In the genomic region with DNA sequence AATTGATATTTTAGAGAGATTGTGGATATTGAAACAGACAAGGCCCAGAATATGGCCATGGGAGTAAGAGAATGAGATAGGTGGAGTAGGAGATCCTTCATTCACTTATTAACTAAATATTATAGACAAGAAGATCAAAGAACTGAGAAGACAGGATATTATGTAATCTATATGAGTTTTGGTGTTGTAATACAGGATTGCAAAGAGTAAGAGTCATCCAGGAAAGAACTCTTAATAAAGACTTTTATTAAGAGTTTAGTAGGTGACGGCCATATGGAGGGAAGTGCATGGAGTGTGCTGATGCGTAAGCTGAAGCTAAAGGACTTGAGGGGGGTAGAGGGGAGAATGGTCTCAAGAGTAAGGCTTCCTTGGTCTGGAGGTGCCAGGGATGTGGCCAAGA, we compare ENCODE assay signal across 1 cellular context.
TF ChIP-seq lines count a peak whose summit lies in the region.

No MANE protein-coding gene starts in this region.

TF ChIP-seq in A549, 52 proteins besides CTCF, POLR2A, EP300 and RAD21 (continued from another document):
- TF ChIP-seq FOXS1 (CRISPR knock-in tag; IDR thresholded peaks at IDR 0.05) = no peak
- TF ChIP-seq CEBPB (IDR thresholded peaks at IDR 0.05) = peak; percentile 80 to 87
- TF ChIP-seq ESRRA (IDR thresholded peaks at IDR 0.05; ENCODE audit: borderline replicate concordance, low read length) = no peak
- peak; percentile 22; the same call in 1 of the 3 replicates for TF ChIP-seq SMC3 (IDR thresholded peaks at IDR 0.05)
- TF ChIP-seq RFX5 (IDR thresholded peaks at IDR 0.05) = no peak
- TF ChIP-seq HOXB5 (CRISPR knock-in tag; IDR thresholded peaks at IDR 0.05) = no peak; the same call in 1 of the 2 replicates
- no peak for TF ChIP-seq POLR2AphosphoS2 (conservative IDR thresholded peaks at IDR 0.05; ENCODE audit: low read length)
- TF ChIP-seq, protein P1, sequence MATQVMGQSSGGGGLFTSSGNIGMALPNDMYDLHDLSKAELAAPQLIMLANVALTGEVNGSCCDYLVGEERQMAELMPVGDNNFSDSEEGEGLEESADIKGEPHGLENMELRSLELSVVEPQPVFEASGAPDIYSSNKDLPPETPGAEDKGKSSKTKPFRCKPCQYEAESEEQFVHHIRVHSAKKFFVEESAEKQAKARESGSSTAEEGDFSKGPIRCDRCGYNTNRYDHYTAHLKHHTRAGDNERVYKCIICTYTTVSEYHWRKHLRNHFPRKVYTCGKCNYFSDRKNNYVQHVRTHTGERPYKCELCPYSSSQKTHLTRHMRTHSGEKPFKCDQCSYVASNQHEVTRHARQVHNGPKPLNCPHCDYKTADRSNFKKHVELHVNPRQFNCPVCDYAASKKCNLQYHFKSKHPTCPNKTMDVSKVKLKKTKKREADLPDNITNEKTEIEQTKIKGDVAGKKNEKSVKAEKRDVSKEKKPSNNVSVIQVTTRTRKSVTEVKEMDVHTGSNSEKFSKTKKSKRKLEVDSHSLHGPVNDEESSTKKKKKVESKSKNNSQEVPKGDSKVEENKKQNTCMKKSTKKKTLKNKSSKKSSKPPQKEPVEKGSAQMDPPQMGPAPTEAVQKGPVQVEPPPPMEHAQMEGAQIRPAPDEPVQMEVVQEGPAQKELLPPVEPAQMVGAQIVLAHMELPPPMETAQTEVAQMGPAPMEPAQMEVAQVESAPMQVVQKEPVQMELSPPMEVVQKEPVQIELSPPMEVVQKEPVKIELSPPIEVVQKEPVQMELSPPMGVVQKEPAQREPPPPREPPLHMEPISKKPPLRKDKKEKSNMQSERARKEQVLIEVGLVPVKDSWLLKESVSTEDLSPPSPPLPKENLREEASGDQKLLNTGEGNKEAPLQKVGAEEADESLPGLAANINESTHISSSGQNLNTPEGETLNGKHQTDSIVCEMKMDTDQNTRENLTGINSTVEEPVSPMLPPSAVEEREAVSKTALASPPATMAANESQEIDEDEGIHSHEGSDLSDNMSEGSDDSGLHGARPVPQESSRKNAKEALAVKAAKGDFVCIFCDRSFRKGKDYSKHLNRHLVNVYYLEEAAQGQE (IDR thresholded peaks at IDR 0.05) = no peak
- TF ChIP-seq EHMT2 (IDR thresholded peaks at IDR 0.05; ENCODE audit: low read depth) = no peak
- peak; percentile 81 for TF ChIP-seq JUNB (IDR thresholded peaks at IDR 0.05)
- TF ChIP-seq CHD4 (IDR thresholded peaks at IDR 0.05; ENCODE audit: borderline replicate concordance) = no peak
- TF ChIP-seq RCOR1 (IDR thresholded peaks at IDR 0.05; ENCODE audit: low read depth, low read length) = no peak
- TF ChIP-seq ZC3H11A (IDR thresholded peaks at IDR 0.05) = no peak
- peak; percentile 58 for TF ChIP-seq FOSL2 (IDR thresholded peaks at IDR 0.05)
- TF ChIP-seq FOSL2 (CRISPR knock-in tag; IDR thresholded peaks at IDR 0.05) = peak; percentile 77
- TF ChIP-seq ZSCAN20 (CRISPR knock-in tag; IDR thresholded peaks at IDR 0.05) = peak; percentile 57; the same call in 1 of the 2 replicates
- no peak for TF ChIP-seq HMGXB4 (CRISPR knock-in tag; IDR thresholded peaks at IDR 0.05; ENCODE audit: borderline replicate concordance)
- TF ChIP-seq HDAC2 (IDR thresholded peaks at IDR 0.05) = no peak
- no peak for TF ChIP-seq USF2 (IDR thresholded peaks at IDR 0.05)
- TF ChIP-seq BCL3 (IDR thresholded peaks at IDR 0.05) = peak; percentile 58; the same call in 1 of the 3 replicates
- peak; percentile 36 to 72; a peak in 1 of 5 replicates for TF ChIP-seq JUN (IDR thresholded peaks at IDR 0.05)
- TF ChIP-seq MAX (IDR thresholded peaks at IDR 0.05) = peak; percentile 16; the same call in 1 of the 2 replicates
- TF ChIP-seq PBX3 (IDR thresholded peaks at IDR 0.05) = no peak
- no peak for TF ChIP-seq ZNF302 (CRISPR knock-in tag; IDR thresholded peaks at IDR 0.05)
- TF ChIP-seq, protein P2, sequence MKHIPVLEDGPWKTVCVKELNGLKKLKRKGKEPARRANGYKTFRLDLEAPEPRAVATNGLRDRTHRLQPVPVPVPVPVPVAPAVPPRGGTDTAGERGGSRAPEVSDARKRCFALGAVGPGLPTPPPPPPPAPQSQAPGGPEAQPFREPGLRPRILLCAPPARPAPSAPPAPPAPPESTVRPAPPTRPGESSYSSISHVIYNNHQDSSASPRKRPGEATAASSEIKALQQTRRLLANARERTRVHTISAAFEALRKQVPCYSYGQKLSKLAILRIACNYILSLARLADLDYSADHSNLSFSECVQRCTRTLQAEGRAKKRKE (CRISPR knock-in tag; IDR thresholded peaks at IDR 0.05; ENCODE audit: low read depth) = no peak; the same call in 1 of the 2 replicates
- TF ChIP-seq HEYL (CRISPR knock-in tag; IDR thresholded peaks at IDR 0.05) = no peak
- TF ChIP-seq EHF (CRISPR knock-in tag; IDR thresholded peaks at IDR 0.05) = no peak
